ENCODE assay signal across 16 cellular contexts in genomic region chr14:43981135-43981787, GRCh38.
"Had no signal": no experiment of that assay in that cellular context is flagged by ENCODE, and none has a peak within 500 bp of the region (broad histone marks: within the 10 kb centered on the region; RNA-seq: fewer than 3 reads in every experiment).

No MANE protein-coding gene starts in this region.

- H3K27ac Mint-ChIP-seq: activated CD4-positive, alpha-beta T cell treated with anti-CD3 and anti-CD28 coated beads, Interleukin-2, amount 10 ng/mL, durations not matched to agents 7 days and 5 days; activated CD8-positive, alpha-beta T cell treated with anti-CD3 and anti-CD28 coated beads, Interleukin-2, amount 10 ng/mL, durations not matched to agents 7 days and 5 days; activated naive CD4-positive, alpha-beta T cell treated with anti-CD3 and anti-CD28 coated beads for 36 hours; effector memory CD8-positive, alpha-beta T cell; natural killer cell; stimulated activated naive B cell treated with anti-CD40 and anti-IgM and Interleukin-4, amounts not matched to agents 10 μg/mL and 1 μg/mL and 100 μg/mL, for 72 hours had no signal

- H3K27ac ChIP-seq: body of pancreas, parathyroid adenoma, thoracic aorta, upper lobe of left lung had no signal

- H3K27me3 ChIP-seq: body of pancreas, upper lobe of left lung had no signal

- H3K4me1 Mint-ChIP-seq: activated CD4-positive, alpha-beta T cell treated with anti-CD3 and anti-CD28 coated beads, Interleukin-2, amount 10 ng/mL, durations not matched to agents 7 days and 5 days; natural killer cell; stimulated activated naive B cell treated with anti-CD40 and anti-IgM and Interleukin-4, amounts not matched to agents 10 μg/mL and 1 μg/mL and 100 μg/mL, for 72 hours had no signal

- H3K79me2 ChIP-seq: parathyroid adenoma had no signal

- H2AFZ ChIP-seq: parathyroid adenoma had no signal

- DNase-seq: activated CD4-positive, alpha-beta T cell treated with anti-CD3 and anti-CD28 coated beads, Interleukin-2, amount 10 ng/mL, durations not matched to agents 7 days and 5 days; activated CD8-positive, alpha-beta T cell treated with anti-CD3 and anti-CD28 coated beads, Interleukin-2, amount 10 ng/mL, durations not matched to agents 7 days and 5 days; activated naive CD4-positive, alpha-beta T cell treated with anti-CD3 and anti-CD28 coated beads for 36 hours; activated T-cell treated with anti-CD3 and anti-CD28 coated beads, Interleukin-2, amount 50 U/mL, for 4 hours; body of pancreas; caudate nucleus; effector memory CD8-positive, alpha-beta T cell; islet precursor cell; left colon; natural killer cell; stimulated activated naive B cell treated with anti-CD40 and anti-IgM and Interleukin-4, amounts not matched to agents 10 μg/mL and 1 μg/mL and 100 μg/mL, for 72 hours; upper lobe of left lung had no signal

- H3K9ac ChIP-seq: parathyroid adenoma had no signal

- ATAC-seq: activated CD4-positive, CD25-positive, alpha-beta regulatory T cell treated with anti-CD3 and anti-CD28 coated beads, Interleukin-2, amount 50 U/mL, for 24 hours; activated CD8-positive, alpha-beta T cell treated with anti-CD3 and anti-CD28 coated beads, Interleukin-2, amount 10 ng/mL, durations not matched to agents 7 days and 5 days; activated T-cell treated with anti-CD3 and anti-CD28 coated beads, Interleukin-2, amount 50 U/mL, for 4 hours; body of pancreas; effector memory CD8-positive, alpha-beta T cell; left colon; natural killer cell; stimulated activated naive B cell treated with anti-CD40 and anti-IgM and Interleukin-4, amounts not matched to agents 10 μg/mL and 1 μg/mL and 100 μg/mL, for 72 hours had no signal

- H3K4me1 ChIP-seq: body of pancreas, parathyroid adenoma, upper lobe of left lung had no signal

- H3K9me3 ChIP-seq: body of pancreas, thoracic aorta, upper lobe of left lung had no signal

- H3K4me3 Mint-ChIP-seq: activated CD4-positive, alpha-beta T cell treated with anti-CD3 and anti-CD28 coated beads, Interleukin-2, amount 10 ng/mL, durations not matched to agents 7 days and 5 days; activated CD8-positive, alpha-beta T cell treated with anti-CD3 and anti-CD28 coated beads, Interleukin-2, amount 10 ng/mL, durations not matched to agents 7 days and 5 days; activated naive CD4-positive, alpha-beta T cell treated with anti-CD3 and anti-CD28 coated beads for 36 hours; activated T-cell treated with anti-CD3 and anti-CD28 coated beads, Interleukin-2, amount 50 U/mL, for 4 hours; effector memory CD8-positive, alpha-beta T cell; natural killer cell; stimulated activated naive B cell treated with anti-CD40 and anti-IgM and Interleukin-4, amounts not matched to agents 10 μg/mL and 1 μg/mL and 100 μg/mL, for 72 hours had no signal

- H3K4me3 ChIP-seq: body of pancreas, lung, thoracic aorta, upper lobe of left lung had no signal

- H3K36me3 Mint-ChIP-seq: stimulated activated naive B cell treated with anti-CD40 and anti-IgM and Interleukin-4, amounts not matched to agents 10 μg/mL and 1 μg/mL and 100 μg/mL, for 72 hours had no signal

- H3K36me3 ChIP-seq: thoracic aorta, upper lobe of left lung had no signal

- H3K27me3 Mint-ChIP-seq: activated CD4-positive, alpha-beta T cell treated with anti-CD3 and anti-CD28 coated beads, Interleukin-2, amount 10 ng/mL, durations not matched to agents 7 days and 5 days; effector memory CD8-positive, alpha-beta T cell; stimulated activated naive B cell treated with anti-CD40 and anti-IgM and Interleukin-4, amounts not matched to agents 10 μg/mL and 1 μg/mL and 100 μg/mL, for 72 hours had no signal
